Comparison of ENCODE assay signal across 18 cellular contexts in genomic region chr15:78932216-78932808, GRCh38. TPM values are rescaled to one million over a fixed set of nuclear protein-coding genes. Genes with fewer than 3 reads are reported as not detected.
A peak's percentile ranks its signal among the peaks of the same experiment; 100 is the strongest.
DNase-seq lines count a peak whose midpoint lies in the region; ATAC-seq, FAIRE-seq and TF ChIP-seq lines count a peak whose summit lies in the region.
"Had no signal": no experiment of that assay in that cellular context is flagged by ENCODE, and none has a peak within 500 bp of the region (broad histone marks: within the 10 kb centered on the region; RNA-seq: fewer than 3 reads in every experiment).

No MANE protein-coding gene starts in this region.

- no peak overlapping the region for H3K4me2 ChIP-seq in K562 (ENCODE audit: insufficient read depth, low read length)

- TF ChIP-seq CTCF in C4-2B (conservative IDR thresholded peaks at IDR 0.05) (no peak), HEK293 (tag by site-specific recombination; IDR thresholded peaks at IDR 0.05) (no peak), K562 (IDR thresholded peaks at IDR 0.05 in 2 of 3, conservative IDR thresholded peaks at IDR 0.05 in 1 of 3; ENCODE audit: insufficient read depth in 2 of 3, low read depth in 1 of 3, low read length in 3 of 3) (no peak)

- H3K4me1 ChIP-seq in HEK293 (ENCODE audit: control insufficient read depth, insufficient read depth, low read length) (no peaks in the 10 kb centered on the region; the same call in 1 of the 2 replicates), K562 (replicated peaks in 1 of 2; ENCODE audit: control insufficient read depth in 2 of 2, insufficient read depth in 2 of 2, low read length in 2 of 2) (peaks cover 15 to 38% of the 10 kb centered on the region in 2 experiments)

- H3K4me3 ChIP-seq in HEK293 (ENCODE audit: low read depth, low read length) = no peak overlapping the region
- H3K4me3 ChIP-seq in K562 = no peak overlapping the region
- H3K4me3 ChIP-seq: SK-N-MC had no signal

- CTCF ChIA-PET in HEK293 (lab: Yijun Ruan, JAX) = no interaction called here
- CTCF ChIA-PET in K562 (lab: Yijun Ruan, JAX; ENCODE audit: low intra/inter-chr PET ratio) = no interaction called here

- in situ Hi-C loops in K562 (cut with MboI) = no loop called here

- no peaks in the 10 kb centered on the region for H3K9me1 ChIP-seq in K562 (ENCODE audit: control insufficient read depth, insufficient read depth, low read length)

- intact Hi-C loops in K562 (cut with micrococcal nuclease) = no loop called here

- peak overlapping the region in 1 of 2 experiments; percentile 73; a peak in 2 of 4 replicates for H3K9ac ChIP-seq in K562 (ENCODE audit: insufficient read depth in 1 of 2, low read depth in 2 of 2, low read length in 2 of 2)

- no peak for TF ChIP-seq POLR2A in K562 (conservative IDR thresholded peaks at IDR 0.05)

- no peak for FAIRE-seq in K562 (lab: Jason Lieb, UNC)

- ATAC-seq in K562 (no peak), HG02970 (IDR thresholded peaks at IDR 0.05; ENCODE audit: low FRiP score, unreplicated experiment) (no peak)

- POLR2A ChIA-PET in HEK293 (lab: Yijun Ruan, JAX) = no interaction called here
- POLR2A ChIA-PET in K562 (lab: Yijun Ruan, JAX) = interaction anchor here (1.4 to 1.9 kb wide), 2 partner anchors 9 to 10 kb away, joined by 4 to 6 read pairs; no protein-coding TSS in a partner anchor

- H3K36me3 ChIP-seq in HEK293 (ENCODE audit: control insufficient read depth in 2 of 2, insufficient read depth in 1 of 2, low read length in 2 of 2) = peaks cover 0 to 45% of the 10 kb centered on the region in 2 experiments; a peak in 1 of 3 replicates
- H3K36me3 ChIP-seq in K562 (ENCODE audit: control insufficient read depth, insufficient read depth, low read length) = peaks cover 78% of the 10 kb centered on the region; the same call in 2 of the 3 replicates

- H3K27ac ChIP-seq in C4-2B (peak overlapping the region; percentile 86), HEK293 (ENCODE audit: extremely low read depth, low read depth, low read length) (no peak overlapping the region), K562 (ENCODE audit: extremely low read depth, low read depth, low read length) (no peak overlapping the region)
- H3K27ac ChIP-seq: SK-N-MC had no signal

- H3K79me2 ChIP-seq in K562 (ENCODE audit: control insufficient read depth, insufficient read depth, low read length) = peaks cover 7% of the 10 kb centered on the region; the same call in 1 of the 3 replicates

- H4K20me1 ChIP-seq in K562 (replicated peaks; ENCODE audit: control insufficient read depth, insufficient read depth, low read length) = no peaks in the 10 kb centered on the region

- no peaks in the 10 kb centered on the region for H3K9me3 ChIP-seq in HEK293 (ENCODE audit: control insufficient read depth, insufficient read depth, low read depth, low read length)
- H3K9me3 ChIP-seq in K562 (replicated peaks; ENCODE audit: control insufficient read depth, insufficient read depth, low read depth, low read length) = no peaks in the 10 kb centered on the region

- DNase-seq in K562 (ENCODE audit: extremely low read depth in 1 of 4, low spot score in 3 of 4) (no peak), midbrain (lab: John Stamatoyannopoulos, UW) (peak; percentile 12), CD1c-positive myeloid dendritic cell (ENCODE audit: extremely low spot score) (no peak), NCI-H82 (lab: John Stamatoyannopoulos, UW) (no peak)
- DNase-seq in stimulated activated CD4-positive, alpha-beta T cell treated with anti-CD3 and anti-CD28 coated beads, Interleukin-4, amount 100 ng/mL, for 1 hour = no peak
- DNase-seq: CD4-positive, alpha-beta T cell; H7; IMR-90; MV-4-11; NCI-H1417 treated with DMSO at 0.1 percent for 48 hours; NCI-H2081; NCI-H524; NK-92 treated with Interleukin-12 subunit alpha and Interleukin-12 subunit beta, amount 100 ng/mL, for 24 hours; OCI-M1 had no signal

- 94% methylated on average over 10 of the region's 13 CpGs for WGBS in K562 (ENCODE audit: insufficient coverage, low coverage, missing lambda C conversion rate)

- no peaks in the 10 kb centered on the region for H3K27me3 ChIP-seq in K562 (ENCODE audit: control insufficient read depth in 2 of 2, insufficient read depth in 2 of 2, low read length in 2 of 2)

- no peak for TF ChIP-seq RAD21 in K562 (CRISPR knock-in tag; conservative IDR thresholded peaks at IDR 0.05 in 1 of 2, IDR thresholded peaks at IDR 0.05 in 1 of 2)

- H2AFZ ChIP-seq in K562 (ENCODE audit: low read depth, low read length) = no peak overlapping the region

- no peak for TF ChIP-seq EP300 in K562 (IDR thresholded peaks at IDR 0.05; ENCODE audit: low read length)

- BruUV-seq in K562 (replicated peaks; lab: Mats Ljungman, UMichigan) = no TSS peak

TF ChIP-seq in HEK293, 187 proteins besides CTCF, POLR2A, EP300 and RAD21:
- TF ChIP-seq KLF9 (tag by site-specific recombination; IDR thresholded peaks at IDR 0.05; ENCODE audit: low read depth) (no peak), ZBTB17 (tag by site-specific recombination; IDR thresholded peaks at IDR 0.05) (peak; percentile 72)

TF ChIP-seq in K562, 482 proteins besides CTCF, POLR2A, EP300 and RAD21:
- peak; percentile 52; the same call in 1 of the 2 replicates for TF ChIP-seq POLR2G (IDR thresholded peaks at IDR 0.05; ENCODE audit: low read depth, low read length)
- peak; percentile 47; the same call in 1 of the 2 replicates for TF ChIP-seq RBFOX2 (IDR thresholded peaks at IDR 0.05; ENCODE audit: low read depth, low read length)
- TF ChIP-seq NBN (IDR thresholded peaks at IDR 0.05; ENCODE audit: low read depth) = no peak

RNA-seq across cellular contexts. Expression of gene CTSH, which starts 12.5 kb away (rescaled TPM):
- total RNA-seq in K562 (2011; cell fraction: chromatin; rRNA removed; ENCODE audit: low replicate concordance) = 299 and 667 TPM in 2 replicates
- 475 and 577 TPM in 2 replicates for total RNA-seq in K562 (2011; cell fraction: nucleolus; rRNA removed)
- 452 and 464 TPM in 2 replicates for total RNA-seq in K562 (2011; cell fraction: nucleoplasm; rRNA removed)
- 221 and 262 TPM in 2 replicates for total RNA-seq in K562 (2014; rRNA removed)
- 130 and 158 TPM in 2 replicates for total RNA-seq in K562 (2014; rRNA removed; fragmentation: Illumina TruSeq; extraction: Trizol)
- total RNA-seq in K562 (2015; rRNA removed; fragmentation: Illumina TruSeq; extraction: Trizol) = 169 and 170 TPM in 2 replicates
- 173 TPM in 2 replicates for total RNA-seq in K562 (2021)
- polyA plus RNA-seq in K562 (2011; rRNA removed) = 346 and 462 TPM in 2 replicates
- polyA plus RNA-seq in K562 (2011; cell fraction: cytosol; rRNA removed) = 293 and 363 TPM in 2 replicates
- polyA plus RNA-seq in K562 (2011; cell fraction: nucleus; rRNA removed) = 419 and 596 TPM in 2 replicates
- polyA plus RNA-seq in K562 (2012) = 197 and 377 TPM in 2 replicates
- 264 and 319 TPM in 2 replicates for polyA plus RNA-seq in K562 (2014; fragmentation: Illumina TruSeq; extraction: Trizol)
- 10 to 100 TPM; 15.0 to 35.1 TPM for polyA plus RNA-seq in K562 (2014; fragmentation: Nextera tagmentation; extraction: Ambion mirVana)
- polyA plus RNA-seq in K562 (2014; rRNA removed) = 314 and 326 TPM in 2 replicates
- polyA minus RNA-seq in K562 (2011; rRNA and poly(A)+ RNA removed) = 172 and 231 TPM in 2 replicates
- polyA minus RNA-seq in K562 (2011; cell fraction: cytosol; rRNA and poly(A)+ RNA removed) = 126 and 148 TPM in 2 replicates
- 135 and 136 TPM in 2 replicates for polyA minus RNA-seq in K562 (2011; cell fraction: nucleus; rRNA and poly(A)+ RNA removed)

RNA-seq across cellular contexts. Expression of gene MORF4L1, which starts 59.6 kb away (rescaled TPM):
- 78.8 and 247 TPM in 2 replicates for total RNA-seq in K562 (2011; cell fraction: chromatin; rRNA removed; ENCODE audit: low replicate concordance)
- total RNA-seq in K562 (2011; cell fraction: nucleolus; rRNA removed) = 43.7 and 63.3 TPM in 2 replicates
- 127 and 191 TPM in 2 replicates for total RNA-seq in K562 (2011; cell fraction: nucleoplasm; rRNA removed)
- total RNA-seq in K562 (2014; rRNA removed) (202 and 281 TPM in 2 replicates), K562 (2014; rRNA removed; fragmentation: Illumina TruSeq; extraction: Trizol) (127 and 157 TPM in 2 replicates), K562 (2015; rRNA removed; fragmentation: Illumina TruSeq; extraction: Trizol) (193 and 197 TPM in 2 replicates), K562 (2021) (187 and 240 TPM in 2 replicates)
- polyA plus RNA-seq in K562 (2011; rRNA removed) (268 and 400 TPM in 2 replicates), K562 (2014; fragmentation: Illumina TruSeq; extraction: Trizol) (497 and 578 TPM in 2 replicates), K562 (2014; fragmentation: Nextera tagmentation; extraction: Ambion mirVana) (100 to 1,000 TPM; 244 to 365 TPM), K562 (2014; rRNA removed) (454 and 615 TPM in 2 replicates)
- polyA plus RNA-seq in K562 (2011; cell fraction: cytosol; rRNA removed) = 61.7 and 122 TPM in 2 replicates
- 49.9 and 79.3 TPM in 2 replicates for polyA plus RNA-seq in K562 (2011; cell fraction: nucleus; rRNA removed)
- 208 and 400 TPM in 2 replicates for polyA plus RNA-seq in K562 (2012)
- polyA minus RNA-seq in K562 (2011; rRNA and poly(A)+ RNA removed) = 149 and 157 TPM in 2 replicates
- 46.6 and 48.9 TPM in 2 replicates for polyA minus RNA-seq in K562 (2011; cell fraction: cytosol; rRNA and poly(A)+ RNA removed)
- polyA minus RNA-seq in K562 (2011; cell fraction: nucleus; rRNA and poly(A)+ RNA removed) = 35.3 and 77.4 TPM in 2 replicates
